ENCODE assay signal across 30 cellular contexts in the genomic region with DNA sequence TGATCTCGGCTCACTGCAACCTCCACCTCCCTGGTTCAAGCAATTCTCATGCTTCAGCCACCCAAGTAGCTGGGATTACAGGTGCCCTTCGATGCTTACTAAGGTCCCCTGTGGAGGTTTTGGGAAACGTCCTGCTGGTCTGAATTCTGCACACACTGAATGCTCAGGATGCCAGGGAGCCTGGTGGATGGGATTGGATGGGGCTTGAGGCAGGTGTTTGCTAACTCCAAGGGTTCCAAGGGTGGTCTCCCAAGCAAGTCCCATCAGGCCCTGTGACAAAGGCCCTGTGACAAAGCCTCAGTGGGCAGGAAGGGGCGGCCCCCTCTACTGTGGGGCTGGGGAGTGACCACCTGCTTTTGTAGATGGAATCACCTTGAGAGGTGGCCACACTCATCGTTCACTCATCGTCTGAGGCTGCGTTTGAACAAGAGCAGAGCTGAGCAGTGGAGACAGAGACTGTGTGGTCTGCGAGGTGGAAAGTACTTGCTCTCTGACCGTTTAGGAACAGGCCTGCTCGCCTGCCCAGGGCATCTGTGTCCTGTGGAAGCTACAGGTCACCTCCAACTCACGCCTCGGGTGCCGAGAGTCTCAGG. TPM values are rescaled to one million over a fixed set of nuclear protein-coding genes. Genes with fewer than 3 reads are reported as not detected.
DNase-seq lines count a peak whose midpoint lies in the region; ATAC-seq, FAIRE-seq and TF ChIP-seq lines count a peak whose summit lies in the region.
"Had no signal": no experiment of that assay in that cellular context is flagged by ENCODE, and none has a peak within 500 bp of the region (broad histone marks: within the 10 kb centered on the region; RNA-seq: fewer than 3 reads in every experiment).

No MANE protein-coding gene starts in this region.

- H3K27ac Mint-ChIP-seq in activated T-cell treated with anti-CD3 and anti-CD28 coated beads, Interleukin-2, amount 50 U/mL, for 72 hours, result no peak overlapping the region
- no peak overlapping the region for H3K27ac Mint-ChIP-seq in type B pancreatic cell
- H3K27ac Mint-ChIP-seq: activated CD8-positive, alpha-beta T cell treated with anti-CD3 and anti-CD28 coated beads, Interleukin-2, amount 10 ng/mL, durations not matched to agents 7 days and 5 days; CD8-positive, alpha-beta T cell; dendritic cell treated with granulocyte-macrophage colony-stimulating factor and Interleukin-4, amounts not matched to agents 40 ng/mL and 50 ng/mL, for 4 days; endodermal cell; stimulated activated effector memory CD8-positive, alpha-beta T cell treated with anti-CD3 and anti-CD28 coated beads, Interleukin-12 subunit alpha, Interleukin-12 subunit beta, amount 100 ng/mL, for 72 hours; T-helper 17 cell had no signal

- H3K4me3 Mint-ChIP-seq in activated T-cell treated with anti-CD3 and anti-CD28 coated beads, Interleukin-2, amount 50 U/mL, for 72 hours, result no peak overlapping the region
- no peak overlapping the region for H3K4me3 Mint-ChIP-seq in type B pancreatic cell
- H3K4me3 Mint-ChIP-seq: activated CD8-positive, alpha-beta T cell treated with anti-CD3 and anti-CD28 coated beads, Interleukin-2, amount 10 ng/mL, durations not matched to agents 7 days and 5 days; activated T-cell treated with anti-CD3 and anti-CD28 coated beads, Interleukin-2, amount 50 U/mL, for 4 hours; CD8-positive, alpha-beta T cell; dendritic cell treated with granulocyte-macrophage colony-stimulating factor and Interleukin-4, amounts not matched to agents 40 ng/mL and 50 ng/mL, for 4 days; endodermal cell; naive B cell; stimulated activated effector memory CD8-positive, alpha-beta T cell treated with anti-CD3 and anti-CD28 coated beads, Interleukin-12 subunit alpha, Interleukin-12 subunit beta, amount 100 ng/mL, for 72 hours; T-helper 17 cell had no signal

- no peak for ATAC-seq in activated T-cell treated with anti-CD3 and anti-CD28 coated beads, Interleukin-2, amount 50 U/mL, for 72 hours (replicated peaks in 1 of 2)
- ATAC-seq: A549; activated CD8-positive, alpha-beta T cell treated with anti-CD3 and anti-CD28 coated beads, Interleukin-2, amount 10 ng/mL, durations not matched to agents 7 days and 5 days; activated T-cell treated with anti-CD3 and anti-CD28 coated beads, Interleukin-2, amount 50 U/mL, for 4 hours; CD8-positive, alpha-beta T cell; stimulated activated effector memory CD8-positive, alpha-beta T cell treated with anti-CD3 and anti-CD28 coated beads, Interleukin-12 subunit alpha, Interleukin-12 subunit beta, amount 100 ng/mL, for 72 hours; T-helper 17 cell; upper lobe of right lung had no signal

- H3K36me3 ChIP-seq in WERI-Rb-1 (no peaks in the 10 kb centered on the region), neuronal stem cell (replicated peaks in 1 of 2; ENCODE audit: control insufficient read depth in 2 of 2, insufficient read depth in 2 of 2, low read length in 2 of 2) (no peaks in the 10 kb centered on the region)
- H3K36me3 ChIP-seq: upper lobe of right lung had no signal

- peaks cover 13% of the 10 kb centered on the region for H3K27me3 Mint-ChIP-seq in activated T-cell treated with anti-CD3 and anti-CD28 coated beads, Interleukin-2, amount 50 U/mL, for 72 hours (ENCODE audit: low read depth)
- peaks cover 21% of the 10 kb centered on the region for H3K27me3 Mint-ChIP-seq in type B pancreatic cell

- H3K27me3 ChIP-seq in WERI-Rb-1 (ENCODE audit: insufficient read depth, low read depth, severe bottlenecking) (peaks cover 96% of the 10 kb centered on the region), neuronal stem cell (ENCODE audit: control insufficient read depth in 3 of 3, insufficient read depth in 3 of 3, low read depth in 1 of 3, low read length in 3 of 3) (no peaks in the 10 kb centered on the region)

- H3K14ac ChIP-seq in neuronal stem cell (ENCODE audit: low read length), result no peak overlapping the region

- H4K91ac ChIP-seq in neuronal stem cell (ENCODE audit: low read depth, low read length, poor library complexity), result no peak overlapping the region

- no peak overlapping the region for H3K23ac ChIP-seq in neuronal stem cell (ENCODE audit: low read depth, low read length, poor library complexity)

- H3K18ac ChIP-seq in neuronal stem cell (ENCODE audit: low read length), result peak overlapping the region; percentile 24

- no peak overlapping the region for H2AK5ac ChIP-seq in neuronal stem cell (ENCODE audit: low read depth, low read length)

- H2BK12ac ChIP-seq in neuronal stem cell (ENCODE audit: low read length), result no peak overlapping the region

- H4K8ac ChIP-seq in neuronal stem cell (ENCODE audit: low read depth, low read length), result no peak overlapping the region

- WGBS in neuronal stem cell (ENCODE audit: extremely low coverage in 2 of 2, insufficient read length in 2 of 2, insufficient replicate concordance in 1 of 2), 2 donors, result no CpG with 5 or more reads among the region's 13 CpGs

- H3K9me3 ChIP-seq in WERI-Rb-1 (ENCODE audit: severe bottlenecking) (peaks cover 10% of the 10 kb centered on the region), neuronal stem cell (replicated peaks in 1 of 2; ENCODE audit: control insufficient read depth in 2 of 2, insufficient read depth in 1 of 2, low read depth in 1 of 2, low read length in 2 of 2) (peaks cover 5 to 10% of the 10 kb centered on the region in 2 donors)
- H3K9me3 ChIP-seq: A549, upper lobe of right lung had no signal

- no peak for TF ChIP-seq CTCF in WERI-Rb-1 (IDR thresholded peaks at IDR 0.05; ENCODE audit: low read depth, low read length)
- TF ChIP-seq CTCF in type B pancreatic cell (conservative IDR thresholded peaks at IDR 0.05), result no peak

- H3K4me1 Mint-ChIP-seq in activated T-cell treated with anti-CD3 and anti-CD28 coated beads, Interleukin-2, amount 50 U/mL, for 72 hours (ENCODE audit: low read depth), result no peaks in the 10 kb centered on the region
- H3K4me1 Mint-ChIP-seq in type B pancreatic cell (ENCODE audit: unreplicated experiment), result peaks cover 5% of the 10 kb centered on the region
- H3K4me1 Mint-ChIP-seq: endodermal cell; naive B cell; stimulated activated effector memory CD8-positive, alpha-beta T cell treated with anti-CD3 and anti-CD28 coated beads, Interleukin-12 subunit alpha, Interleukin-12 subunit beta, amount 100 ng/mL, for 72 hours; T-helper 17 cell had no signal

- no peaks in the 10 kb centered on the region for H3K79me1 ChIP-seq in neuronal stem cell (ENCODE audit: low read depth, low read length)

- no peak overlapping the region for H2BK15ac ChIP-seq in neuronal stem cell (ENCODE audit: low read length)

- H3K4me2 ChIP-seq in neuronal stem cell (ENCODE audit: insufficient read depth, low read length, poor library complexity, severe bottlenecking), result no peak overlapping the region
- H3K4me2 ChIP-seq: A549 had no signal

- H2BK5ac ChIP-seq in neuronal stem cell (ENCODE audit: low read length), result no peak overlapping the region

- H3K4me1 ChIP-seq in neuronal stem cell (ENCODE audit: control insufficient read depth in 2 of 2, insufficient read depth in 1 of 2, low read depth in 1 of 2, low read length in 2 of 2), result peaks cover 0 to 16% of the 10 kb centered on the region in 2 donors
- H3K4me1 ChIP-seq: A549, upper lobe of right lung had no signal

- H3K36me3 Mint-ChIP-seq in activated T-cell treated with anti-CD3 and anti-CD28 coated beads, Interleukin-2, amount 50 U/mL, for 72 hours (ENCODE audit: insufficient read depth in 2 of 2), result no peaks in the 10 kb centered on the region
- peaks cover 3% of the 10 kb centered on the region for H3K36me3 Mint-ChIP-seq in type B pancreatic cell
- H3K36me3 Mint-ChIP-seq: CD8-positive, alpha-beta T cell; stimulated activated effector memory CD8-positive, alpha-beta T cell treated with anti-CD3 and anti-CD28 coated beads, Interleukin-12 subunit alpha, Interleukin-12 subunit beta, amount 100 ng/mL, for 72 hours had no signal

- FAIRE-seq in H54 (lab: Jason Lieb, UNC), result no peak
- FAIRE-seq: A549, keratinocyte had no signal

- H2BK120ac ChIP-seq in neuronal stem cell (ENCODE audit: low read depth, low read length), result no peak overlapping the region

- H3K9me3 Mint-ChIP-seq in activated T-cell treated with anti-CD3 and anti-CD28 coated beads, Interleukin-2, amount 50 U/mL, for 72 hours, result peaks cover 3% of the 10 kb centered on the region in 2 donors
- H3K9me3 Mint-ChIP-seq in type B pancreatic cell, result peaks cover 6% of the 10 kb centered on the region
- H3K9me3 Mint-ChIP-seq: dendritic cell treated with granulocyte-macrophage colony-stimulating factor and Interleukin-4, amounts not matched to agents 40 ng/mL and 50 ng/mL, for 4 days; stimulated activated effector memory CD8-positive, alpha-beta T cell treated with anti-CD3 and anti-CD28 coated beads, Interleukin-12 subunit alpha, Interleukin-12 subunit beta, amount 100 ng/mL, for 72 hours had no signal

- H2AFZ ChIP-seq in neuronal stem cell (ENCODE audit: low read length), result no peak overlapping the region

- no peak overlapping the region for H3K9ac ChIP-seq in neuronal stem cell (ENCODE audit: low read depth, low read length, poor library complexity)

- DNase-seq in activated T-cell treated with anti-CD3 and anti-CD28 coated beads, Interleukin-2, amount 50 U/mL, for 1 hour, result peak; percentile 4
- no peak for DNase-seq in activated T-cell treated with anti-CD3 and anti-CD28 coated beads, Interleukin-2, amount 50 U/mL, for 72 hours
- peak; percentile 4 for DNase-seq in WERI-Rb-1
- no peak for DNase-seq in neuronal stem cell (ENCODE audit: low spot score)
- peak; percentile 49 for DNase-seq in type B pancreatic cell (ENCODE audit: extremely low spot score, unreplicated experiment)
- no peak for DNase-seq in H54 (ENCODE audit: insufficient read length, low spot score)
- no peak for DNase-seq in GOT3 (lab: John Stamatoyannopoulos, UW)
- DNase-seq in HCEC 1CT, result no peak
- DNase-seq: activated CD4-positive, CD25-positive, alpha-beta regulatory T cell treated with anti-CD3 and anti-CD28 coated beads, Interleukin-2, amount 50 U/mL, for 72 hours; activated CD8-positive, alpha-beta T cell treated with anti-CD3 and anti-CD28 coated beads, Interleukin-2, amount 10 ng/mL, durations not matched to agents 7 days and 5 days; activated naive CD4-positive, alpha-beta T cell treated with Interleukin-2 at 50 U/mL for 16 hours; activated T-cell treated with anti-CD3 and anti-CD28 coated beads, Interleukin-2, amount 50 U/mL, for 4 hours; AML-193; CD8-positive, alpha-beta T cell; central memory CD4-positive, alpha-beta T cell; endodermal cell; KG1; midbrain; naive B cell; NCI-H1105; NCI-H187 treated with DMSO at 0.1 percent for 48 hours; NCI-H226; NCI-H69; SHP77; T-helper 17 cell; upper lobe of right lung had no signal

- H3K27ac ChIP-seq in WERI-Rb-1 (no peak overlapping the region), neuronal stem cell (replicated peaks; ENCODE audit: low read length) (no peak overlapping the region)
- H3K27ac ChIP-seq: A549, upper lobe of right lung had no signal

- no peak for TF ChIP-seq POLR2A in H54 (IDR thresholded peaks at IDR 0.05; ENCODE audit: low read depth, low read length)

- no peak overlapping the region for H3K4ac ChIP-seq in neuronal stem cell (ENCODE audit: low read length)

- H3K4me3 ChIP-seq in WERI-Rb-1 (ENCODE audit: low read depth, low read length) (no peak overlapping the region), neuronal stem cell (ENCODE audit: low read length in 2 of 2) (no peak overlapping the region)
- H3K4me3 ChIP-seq: A549, upper lobe of right lung had no signal

RNA-seq across cellular contexts. Expression of a gene that starts 40.2 kb away (rescaled TPM):
- total RNA-seq in activated T-cell treated with anti-CD3 and anti-CD28 coated beads, Interleukin-2, amount 50 U/mL, for 72 hours, result 10 to 100 TPM; 48.1 to 52.2 TPM
- 54.5 TPM for polyA plus RNA-seq in neuronal stem cell (2013, experiment 1 of 2)
- 56.1 TPM for polyA plus RNA-seq in neuronal stem cell (2013, experiment 2 of 2)
- total RNA-seq in type B pancreatic cell (ENCODE audit: low replicate concordance), result 53.5 and 62.1 TPM in 2 replicates

RNA-seq across cellular contexts. Expression of a gene that starts 41.7 kb away (rescaled TPM):
- 10 to 100 TPM; 21.9 to 22.3 TPM for total RNA-seq in activated T-cell treated with anti-CD3 and anti-CD28 coated beads, Interleukin-2, amount 50 U/mL, for 72 hours
- polyA plus RNA-seq in neuronal stem cell (2013, experiment 1 of 2), result 149 TPM
- 147 TPM for polyA plus RNA-seq in neuronal stem cell (2013, experiment 2 of 2)
- 33.8 and 37.7 TPM in 2 replicates for total RNA-seq in type B pancreatic cell (ENCODE audit: low replicate concordance)

Comparison
In these comparisons a context has a peak if more than half of its experiments do, and no peak if none do; other contexts are left out.
1. DNase-seq: peak in activated T-cell treated with anti-CD3 and anti-CD28 coated beads, Interleukin-2, amount 50 U/mL, for 1 hour (single experiment), WERI-Rb-1 (single experiment) and type B pancreatic cell (single experiment); none in activated T-cell treated with anti-CD3 and anti-CD28 coated beads, Interleukin-2, amount 50 U/mL, for 72 hours (0 of 2), neuronal stem cell (single experiment), H54 (single experiment), GOT3 (single experiment) and HCEC 1CT (single experiment).